8 cellular contexts compared by ENCODE assay signal in the genomic region with DNA sequence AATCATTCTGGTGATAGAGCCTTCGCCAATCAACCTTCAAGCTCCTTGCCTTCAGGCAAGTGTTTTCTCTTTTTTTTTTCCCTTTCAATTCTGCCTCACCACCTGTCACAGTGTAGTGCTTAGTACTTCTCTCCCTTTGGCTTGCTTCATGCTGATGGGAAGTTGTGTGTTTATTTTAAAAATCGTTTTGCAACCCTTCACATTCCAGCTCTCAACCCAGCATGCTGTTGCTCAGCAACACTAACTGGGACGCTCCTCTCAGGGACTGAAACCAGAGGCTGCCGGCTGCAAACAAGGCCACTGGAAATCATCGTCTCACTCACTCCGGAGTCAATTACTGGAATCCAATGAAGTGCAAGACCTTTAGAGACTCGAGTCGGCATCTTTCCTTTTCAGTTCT.
DNase-seq lines count a peak whose midpoint lies in the region; ATAC-seq and TF ChIP-seq lines count a peak whose summit lies in the region.

No MANE protein-coding gene starts in this region.

- no peaks in the 10 kb centered on the region for H3K36me3 Mint-ChIP-seq in chondrocyte (ENCODE audit: low read depth)
- H3K36me3 Mint-ChIP-seq in effector memory CD8-positive, alpha-beta T cell (ENCODE audit: insufficient read depth): no peaks in the 10 kb centered on the region

- TF ChIP-seq CTCF in AG04449 (IDR thresholded peaks at IDR 0.05; ENCODE audit: insufficient read depth, low read length, missing control alignments) (no peak), chondrocyte (IDR thresholded peaks at IDR 0.05) (no peak)

- CTCF ChIA-PET in AG04449 (lab: Yijun Ruan, JAX): no interaction called here

- peaks cover 8% of the 10 kb centered on the region for H3K4me1 Mint-ChIP-seq in chondrocyte (ENCODE audit: low read depth)
- no peaks in the 10 kb centered on the region for H3K4me1 Mint-ChIP-seq in effector memory CD8-positive, alpha-beta T cell (ENCODE audit: low read depth in 2 of 2)

- POLR2A ChIA-PET in AG04449 (lab: Yijun Ruan, JAX): no interaction called here

- DNase-seq in AG04449 (ENCODE audit: low read depth, low spot score) (peak; percentile 52), NCI-H146 treated with DMSO at 0.1 percent for 48 hours (lab: John Stamatoyannopoulos, UW; ENCODE audit: unreplicated experiment) (peak; percentile 86), chondrocyte (ENCODE audit: low spot score) (no peak), medulla oblongata (ENCODE audit: extremely low spot score) (peak; percentile 67)
- DNase-seq in effector memory CD8-positive, alpha-beta T cell: no peak
- DNase-seq in activated CD4-positive, alpha-beta T cell treated with anti-CD3 and anti-CD28 coated beads for 48 hours: no peak

- H3K27ac Mint-ChIP-seq in chondrocyte (ENCODE audit: unreplicated experiment): peak overlapping the region; percentile 22
- H3K27ac Mint-ChIP-seq in effector memory CD8-positive, alpha-beta T cell: no peak overlapping the region

- H3K9me3 Mint-ChIP-seq in chondrocyte (ENCODE audit: low read depth): no peaks in the 10 kb centered on the region
- peaks cover 15 to 26% of the 10 kb centered on the region in 2 donors for H3K9me3 Mint-ChIP-seq in effector memory CD8-positive, alpha-beta T cell

- H3K4me3 Mint-ChIP-seq in chondrocyte (ENCODE audit: unreplicated experiment): peak overlapping the region; percentile 35
- H3K4me3 Mint-ChIP-seq in effector memory CD8-positive, alpha-beta T cell: no peak overlapping the region

- no peaks in the 10 kb centered on the region for H3K27me3 Mint-ChIP-seq in chondrocyte (ENCODE audit: low read depth)
- H3K27me3 Mint-ChIP-seq in effector memory CD8-positive, alpha-beta T cell: no peaks in the 10 kb centered on the region

- ATAC-seq in effector memory CD8-positive, alpha-beta T cell (replicated peaks): no peak
- no peak for ATAC-seq in GM21423 (IDR thresholded peaks at IDR 0.05; ENCODE audit: unreplicated experiment)
- no peak for ATAC-seq in HG03280 (IDR thresholded peaks at IDR 0.05; ENCODE audit: unreplicated experiment)

- no peak overlapping the region for H3K4me3 ChIP-seq in AG04449 (ENCODE audit: low read depth, low read length)

Comparison
In these comparisons a context has a peak if more than half of its experiments do, and no peak if none do; other contexts are left out.
1. DNase-seq: peak in AG04449 (single experiment), NCI-H146 treated with DMSO at 0.1 percent for 48 hours (single experiment) and medulla oblongata (single experiment); none in chondrocyte (single experiment), effector memory CD8-positive, alpha-beta T cell (0 of 3) and activated CD4-positive, alpha-beta T cell treated with anti-CD3 and anti-CD28 coated beads for 48 hours (single experiment).